8 cellular contexts compared by ENCODE assay signal in genomic region chr3:9810357-9810726, GRCh38. TPM values are rescaled to one million over a fixed set of nuclear protein-coding genes. Genes with fewer than 3 reads are reported as not detected.
DNase-seq lines count a peak whose midpoint lies in the region; ATAC-seq and TF ChIP-seq lines count a peak whose summit lies in the region.

No MANE protein-coding gene starts in this region.

- no peaks in the 10 kb centered on the region for H3K27me3 ChIP-seq in CD4-positive, alpha-beta memory T cell (ENCODE audit: insufficient read depth, low read length)
- H3K27me3 ChIP-seq in RWPE2 (ENCODE audit: insufficient read depth, poor library complexity, severe bottlenecking) (no peaks in the 10 kb centered on the region), ovary (no peaks in the 10 kb centered on the region)

- peaks cover 4 to 34% of the 10 kb centered on the region in 2 donors for H3K36me3 Mint-ChIP-seq in CD4-positive, alpha-beta memory T cell

- peak overlapping the region; percentile 74 for H3K27ac ChIP-seq in CD4-positive, alpha-beta memory T cell (ENCODE audit: low read depth, low read length)
- H3K27ac ChIP-seq in RWPE2 (ENCODE audit: poor library complexity, severe bottlenecking) (peak overlapping the region; percentile 61), ovary (peak overlapping the region; percentile 0 to 92)

- H3K4me1 ChIP-seq in CD4-positive, alpha-beta memory T cell (ENCODE audit: insufficient read depth, low read length) = peaks cover 27% of the 10 kb centered on the region
- H3K4me1 ChIP-seq in RWPE2 (ENCODE audit: insufficient read depth, poor library complexity, severe bottlenecking) = no peaks in the 10 kb centered on the region
- peaks cover 8% of the 10 kb centered on the region for H3K4me1 ChIP-seq in ovary (ENCODE audit: insufficient read depth)

- intact Hi-C loops in CD4-positive, alpha-beta memory T cell (cut with micrococcal nuclease) = no loop called here
- intact Hi-C loops in ovary (cut with DNase I) = no loop called here

- no peaks in the 10 kb centered on the region for H3K9me3 Mint-ChIP-seq in CD4-positive, alpha-beta memory T cell

- H3K9me3 ChIP-seq in CD4-positive, alpha-beta memory T cell (ENCODE audit: control insufficient read depth in 1 of 2, low read length in 2 of 2) = no peaks in the 10 kb centered on the region
- H3K9me3 ChIP-seq in RWPE2 (ENCODE audit: severe bottlenecking) (no peaks in the 10 kb centered on the region), ovary (no peaks in the 10 kb centered on the region)

- peak overlapping the region; percentile 58 to 94 (median 82) for H3K4me3 Mint-ChIP-seq in CD4-positive, alpha-beta memory T cell

- peak overlapping the region in 1 of 2 donors; percentile 72 for H3K4me3 ChIP-seq in CD4-positive, alpha-beta memory T cell (ENCODE audit: low read length in 2 of 2)
- peak overlapping the region; percentile 45 for H3K4me3 ChIP-seq in RWPE2 (ENCODE audit: severe bottlenecking)
- H3K4me3 ChIP-seq in ovary = peak overlapping the region; percentile 65

- 0 to 2% (median 1%) methylated on average over 21 to 25 of the region's 25 CpGs for WGBS in ovary, 3 donors

- H3K36me3 ChIP-seq in CD4-positive, alpha-beta memory T cell (ENCODE audit: insufficient read depth, low read length) = peaks cover 4% of the 10 kb centered on the region
- H3K36me3 ChIP-seq in RWPE2 (ENCODE audit: low read depth) (peaks cover 20% of the 10 kb centered on the region), ovary (no peaks in the 10 kb centered on the region)

- ATAC-seq in RWPE2 (ENCODE audit: low read depth) (peak; percentile 1; the same call in 1 of the 3 replicates), esophagus mucosa (peak; percentile 3), GM18511 (IDR thresholded peaks at IDR 0.05; ENCODE audit: unreplicated experiment) (no peak)

- TF ChIP-seq CTCF in RWPE2 (IDR thresholded peaks at IDR 0.05; ENCODE audit: poor library complexity, severe bottlenecking) (no peak), ovary (IDR thresholded peaks at IDR 0.05) (no peak)

- no peaks in the 10 kb centered on the region for H3K27me3 Mint-ChIP-seq in CD4-positive, alpha-beta memory T cell

- POLR2A ChIA-PET in CD4-positive, alpha-beta memory T cell (lab: Charles Lee; ENCODE audit: partially characterized antibody) = interaction anchor here (1.0 to 4.5 kb wide), 11 partner anchors 14 to 136 kb away, joined by 3 to 60 read pairs (median 5); partner anchors contain the start of genes ARPC4, CRELD1, JAGN1 and OGG1

- H3K4me1 Mint-ChIP-seq in CD4-positive, alpha-beta memory T cell = peaks cover 35 to 46% (median 41%) of the 10 kb centered on the region in 4 donors

- H3K27ac Mint-ChIP-seq in CD4-positive, alpha-beta memory T cell = peak overlapping the region; percentile 17 to 89 (median 86)

- no peak for DNase-seq in CD4-positive, alpha-beta memory T cell
- DNase-seq in RWPE2 (ENCODE audit: low spot score) = no peak
- peak in 3 of 5 donors; percentile 37 to 61 (median 44) for DNase-seq in ovary
- no peak for DNase-seq in NK-92 treated with Interleukin-12 subunit alpha and Interleukin-12 subunit beta, amount 100 ng/mL, for 24 hours (lab: John Stamatoyannopoulos, UW)
- no peak for DNase-seq in NCI-H1105 (lab: John Stamatoyannopoulos, UW)
- no peak for DNase-seq in NCI-H748 treated with DMSO at 0.1 percent for 48 hours (lab: John Stamatoyannopoulos, UW)

- CTCF ChIA-PET in CD4-positive, alpha-beta memory T cell (lab: Charles Lee; ENCODE audit: partially characterized antibody) = interaction anchor here (1.1 kb wide), 1 partner anchor 61 kb away, joined by 4 read pairs; the partner anchor contains the start of gene OGG1

- TF ChIP-seq EP300 in ovary (IDR thresholded peaks at IDR 0.05) = no peak

- TF ChIP-seq POLR2A in ovary (IDR thresholded peaks at IDR 0.05) = no peak

RNA-seq across cellular contexts. Expression of gene TTLL3, which starts 0.3 kb away (rescaled TPM):
- 10 to 100 TPM; 81.4 to 91.7 TPM for total RNA-seq in CD4-positive, alpha-beta memory T cell
- 1 to 10 TPM; 3.0 to 5.9 TPM for polyA plus RNA-seq in CD4-positive, alpha-beta memory T cell
- total RNA-seq in esophagus mucosa (12.3 TPM), ovary (10 to 100 TPM; 53.4 to 94.4 (median 65.1) TPM)
- 10 to 100 TPM; 43.0 to 62.0 TPM for polyA plus RNA-seq in ovary

RNA-seq across cellular contexts. Expression of gene ARPC4, which starts 17.5 kb away (rescaled TPM):
- total RNA-seq in CD4-positive, alpha-beta memory T cell = 100 to 1,000 TPM; 164 to 168 TPM
- polyA plus RNA-seq in CD4-positive, alpha-beta memory T cell = 100 to 1,000 TPM; 235 to 287 TPM
- total RNA-seq in esophagus mucosa (154 TPM), ovary (100 to 1,000 TPM in 3 of 7 donors, 10 to 100 TPM in 4; 58.3 to 123 (median 85.1) TPM)
- 100 to 1,000 TPM in 1 of 2 donors, 10 to 100 TPM in 1; 75.2 to 189 TPM for polyA plus RNA-seq in ovary

RNA-seq across cellular contexts. Expression of gene TADA3, which starts 18.1 kb away (rescaled TPM):
- 10 to 100 TPM; 37.6 to 41.4 TPM for total RNA-seq in CD4-positive, alpha-beta memory T cell
- polyA plus RNA-seq in CD4-positive, alpha-beta memory T cell = 10 to 100 TPM; 35.3 to 54.6 TPM
- total RNA-seq in esophagus mucosa = 32.3 TPM
- total RNA-seq in ovary = 10 to 100 TPM; 49.4 to 77.9 (median 67.4) TPM
- 10 to 100 TPM; 45.5 to 49.5 TPM for polyA plus RNA-seq in ovary

RNA-seq across cellular contexts. Expression of gene RPUSD3, which starts 33.5 kb away (rescaled TPM):
- 10 to 100 TPM; 63.3 to 67.6 TPM for total RNA-seq in CD4-positive, alpha-beta memory T cell
- polyA plus RNA-seq in CD4-positive, alpha-beta memory T cell = 10 to 100 TPM; 55.2 to 68.4 TPM
- 29.1 TPM for total RNA-seq in esophagus mucosa
- 10 to 100 TPM; 23.3 to 32.2 (median 26.9) TPM for total RNA-seq in ovary
- 10 to 100 TPM; 19.4 to 21.5 TPM for polyA plus RNA-seq in ovary

RNA-seq across cellular contexts. Expression of gene CAMK1, which starts 40.6 kb away (rescaled TPM):
- total RNA-seq in CD4-positive, alpha-beta memory T cell = 1 to 10 TPM; 2.1 to 2.6 TPM
- 1 to 10 TPM; 3.5 to 5.8 TPM for polyA plus RNA-seq in CD4-positive, alpha-beta memory T cell
- 2.6 TPM for total RNA-seq in esophagus mucosa
- total RNA-seq in ovary = 10 to 100 TPM; 38.4 to 67.3 (median 48.4) TPM
- polyA plus RNA-seq in ovary = 10 to 100 TPM; 34.8 to 38.7 TPM

Comparison
In these comparisons a context has a peak if more than half of its experiments do, and no peak if none do; other contexts are left out.
1. DNase-seq: peak in ovary (3 of 5); none in CD4-positive, alpha-beta memory T cell (0 of 5), RWPE2 (single experiment), NK-92 treated with Interleukin-12 subunit alpha and Interleukin-12 subunit beta, amount 100 ng/mL, for 24 hours (single experiment), NCI-H1105 (single experiment) and NCI-H748 treated with DMSO at 0.1 percent for 48 hours (single experiment).
2. Peak in every context shown above with its lines, with median percentiles within 50 percentile points of each other: H3K27ac ChIP-seq.